In genomic region chr13:30004204-30004603, GRCh38 we compare ENCODE assay signal across 19 cellular contexts.
A peak's percentile ranks its signal among the peaks of the same experiment; 100 is the strongest.
DNase-seq lines count a peak whose midpoint lies in the region; ATAC-seq and TF ChIP-seq lines count a peak whose summit lies in the region.
"Had no signal": no experiment of that assay in that cellular context is flagged by ENCODE, and none has a peak within 500 bp of the region (broad histone marks: within the 10 kb centered on the region; RNA-seq: fewer than 3 reads in every experiment).

No MANE protein-coding gene starts in this region.

- peaks cover 6% of the 10 kb centered on the region for H3K27me3 Mint-ChIP-seq in activated CD8-positive, alpha-beta T cell treated with anti-CD3 and anti-CD28 coated beads, Interleukin-2, amount 10 ng/mL, durations not matched to agents 7 days and 5 days (ENCODE audit: low read depth)
- no peaks in the 10 kb centered on the region for H3K27me3 Mint-ChIP-seq in activated CD8-positive, alpha-beta T cell treated with anti-CD3 and anti-CD28 coated beads for 36 hours

- H3K9me3 Mint-ChIP-seq in activated CD8-positive, alpha-beta T cell treated with anti-CD3 and anti-CD28 coated beads, Interleukin-2, amount 10 ng/mL, durations not matched to agents 7 days and 5 days (ENCODE audit: insufficient read depth): no peaks in the 10 kb centered on the region
- no peaks in the 10 kb centered on the region for H3K9me3 Mint-ChIP-seq in activated CD8-positive, alpha-beta T cell treated with anti-CD3 and anti-CD28 coated beads for 36 hours
- H3K9me3 Mint-ChIP-seq: CD8-positive, alpha-beta memory T cell had no signal

- POLR2A ChIA-PET in activated CD8-positive, alpha-beta T cell treated with anti-CD3 and anti-CD28 coated beads, Interleukin-2, amount 10 ng/mL, durations not matched to agents 7 days and 5 days (lab: Charles Lee): interaction anchor here (1.7 kb wide), 1 partner anchor 69 kb away, joined by 8 read pairs; no protein-coding TSS in a partner anchor
- POLR2A ChIA-PET in activated CD8-positive, alpha-beta T cell treated with anti-CD3 and anti-CD28 coated beads for 36 hours (lab: Charles Lee): interaction anchor here (0.7 kb wide), 1 partner anchor 9 kb away, joined by 4 read pairs; no protein-coding TSS in a partner anchor

- H3K4me3 ChIP-seq in osteoblast (ENCODE audit: insufficient read depth, low read length): no peak overlapping the region
- no peak overlapping the region for H3K4me3 ChIP-seq in ovary
- H3K4me3 ChIP-seq: gastrocnemius medialis, left ventricle myocardium inferior, uterus had no signal

- no peak overlapping the region for H3K4me2 ChIP-seq in osteoblast (ENCODE audit: insufficient read depth, low read length)

- H3K9me3 ChIP-seq in osteoblast (ENCODE audit: low read depth, low read length) (no peaks in the 10 kb centered on the region), ovary (no peaks in the 10 kb centered on the region)
- H3K9me3 ChIP-seq: gastrocnemius medialis, left ventricle myocardium inferior, uterus had no signal

- in situ Hi-C loops in KBM-7 (cut with MboI; ENCODE audit: low pct_unique_long_range_greater_than_20kb, low sequenced_read_pairs): no loop called here

- CTCF ChIA-PET in activated CD8-positive, alpha-beta T cell treated with anti-CD3 and anti-CD28 coated beads, Interleukin-2, amount 10 ng/mL, durations not matched to agents 7 days and 5 days (lab: Charles Lee): interaction anchor here (0.8 to 1.9 kb wide), 8 partner anchors 9 to 158 kb away, joined by 3 to 6 read pairs (median 4); no protein-coding TSS in a partner anchor
- CTCF ChIA-PET in activated CD8-positive, alpha-beta T cell treated with anti-CD3 and anti-CD28 coated beads for 36 hours (lab: Charles Lee): interaction anchor here (1.0 kb wide), 1 partner anchor 15 kb away, joined by 3 read pairs; no protein-coding TSS in a partner anchor

- peaks cover 7% of the 10 kb centered on the region for H3K4me1 ChIP-seq in osteoblast (ENCODE audit: insufficient read depth, low read length)
- no peaks in the 10 kb centered on the region for H3K4me1 ChIP-seq in ovary (ENCODE audit: insufficient read depth)
- H3K4me1 ChIP-seq: gastrocnemius medialis, left ventricle myocardium inferior, uterus had no signal

- H4K20me1 ChIP-seq in osteoblast (ENCODE audit: insufficient read depth, low read length): no peaks in the 10 kb centered on the region

- no peak for TF ChIP-seq CTCF in activated CD8-positive, alpha-beta T cell treated with anti-CD3 and anti-CD28 coated beads for 36 hours (IDR thresholded peaks at IDR 0.05)
- TF ChIP-seq CTCF in VCaP (conservative IDR thresholded peaks at IDR 0.05) (no peak), osteoblast (IDR thresholded peaks at IDR 0.05; ENCODE audit: extremely low read depth, low read depth, low read length) (no peak), ovary (IDR thresholded peaks at IDR 0.05) (no peak)

- peak overlapping the region; percentile 55 for H3K27ac Mint-ChIP-seq in activated CD8-positive, alpha-beta T cell treated with anti-CD3 and anti-CD28 coated beads, Interleukin-2, amount 10 ng/mL, durations not matched to agents 7 days and 5 days
- no peak overlapping the region for H3K27ac Mint-ChIP-seq in activated CD8-positive, alpha-beta T cell treated with anti-CD3 and anti-CD28 coated beads for 36 hours

- TF ChIP-seq POLR2A in ovary (IDR thresholded peaks at IDR 0.05): no peak

- ATAC-seq in activated CD8-positive, alpha-beta T cell treated with anti-CD3 and anti-CD28 coated beads, Interleukin-2, amount 10 ng/mL, durations not matched to agents 7 days and 5 days: peak; percentile 53
- no peak for ATAC-seq in activated CD8-positive, alpha-beta T cell treated with anti-CD3 and anti-CD28 coated beads for 36 hours
- ATAC-seq in HG02642 (IDR thresholded peaks at IDR 0.05; ENCODE audit: poor library complexity, unreplicated experiment): no peak
- ATAC-seq: gastrocnemius medialis, sciatic nerve had no signal

- DNase-seq in activated CD8-positive, alpha-beta T cell treated with anti-CD3 and anti-CD28 coated beads, Interleukin-2, amount 10 ng/mL, durations not matched to agents 7 days and 5 days: no peak
- DNase-seq in activated CD8-positive, alpha-beta T cell treated with anti-CD3 and anti-CD28 coated beads for 36 hours: no peak
- DNase-seq in KBM-7 (peak; percentile 8), osteoblast (ENCODE audit: insufficient read length, low spot score, missing footprints) (no peak), ovary (no peak), NCI-H1417 treated with DMSO at 0.1 percent for 48 hours (lab: John Stamatoyannopoulos, UW) (no peak)
- DNase-seq: activated CD4-positive, CD25-positive, alpha-beta regulatory T cell; activated effector memory CD4-positive, alpha-beta T cell treated with anti-CD3 and anti-CD28 coated beads, Interleukin-2, amount 50 U/mL, for 16 hours; CD8-positive, alpha-beta memory T cell; gastrocnemius medialis; left ventricle myocardium inferior; NCI-H1105; NCI-H2171 treated with DMSO at 0.1 percent for 48 hours; NCI-H82; stimulated activated CD4-positive, alpha-beta T cell treated with anti-CD3 and anti-CD28 coated beads, Interleukin-1b, Interleukin-23, amount 100 ng/mL, for 48 hours; uterus had no signal

- no peaks in the 10 kb centered on the region for H3K27me3 ChIP-seq in osteoblast (ENCODE audit: insufficient read depth, low read length)
- H3K27me3 ChIP-seq in ovary: no peaks in the 10 kb centered on the region
- H3K27me3 ChIP-seq: gastrocnemius medialis, uterus had no signal

- H2AFZ ChIP-seq in osteoblast (ENCODE audit: low read length): peak overlapping the region; percentile 6

- no peaks in the 10 kb centered on the region for H3K79me2 ChIP-seq in osteoblast (ENCODE audit: insufficient read depth, low read length)

- TF ChIP-seq EP300 in ovary (IDR thresholded peaks at IDR 0.05): no peak

- H3K4me1 Mint-ChIP-seq in activated CD8-positive, alpha-beta T cell treated with anti-CD3 and anti-CD28 coated beads, Interleukin-2, amount 10 ng/mL, durations not matched to agents 7 days and 5 days (ENCODE audit: low read depth): peaks cover 36% of the 10 kb centered on the region
- H3K4me1 Mint-ChIP-seq in activated CD8-positive, alpha-beta T cell treated with anti-CD3 and anti-CD28 coated beads for 36 hours (ENCODE audit: low read depth): peaks cover 20% of the 10 kb centered on the region

- H3K27ac ChIP-seq in VCaP: peak overlapping the region; percentile 48; the same call in 1 of the 2 replicates
- H3K27ac ChIP-seq in osteoblast (ENCODE audit: low read depth, low read length): no peak overlapping the region
- no peak overlapping the region for H3K27ac ChIP-seq in ovary
- H3K27ac ChIP-seq: gastrocnemius medialis, left ventricle myocardium inferior, uterus had no signal

- H3K36me3 ChIP-seq in osteoblast (ENCODE audit: insufficient read depth, low read length) (no peaks in the 10 kb centered on the region), ovary (no peaks in the 10 kb centered on the region)
- H3K36me3 ChIP-seq: gastrocnemius medialis, left ventricle myocardium inferior, uterus had no signal

- no peaks in the 10 kb centered on the region for H3K36me3 Mint-ChIP-seq in activated CD8-positive, alpha-beta T cell treated with anti-CD3 and anti-CD28 coated beads, Interleukin-2, amount 10 ng/mL, durations not matched to agents 7 days and 5 days (ENCODE audit: low read depth)
- no peaks in the 10 kb centered on the region for H3K36me3 Mint-ChIP-seq in activated CD8-positive, alpha-beta T cell treated with anti-CD3 and anti-CD28 coated beads for 36 hours (ENCODE audit: low read depth)
- H3K36me3 Mint-ChIP-seq: CD8-positive, alpha-beta memory T cell had no signal

- no peak overlapping the region for H3K4me3 Mint-ChIP-seq in activated CD8-positive, alpha-beta T cell treated with anti-CD3 and anti-CD28 coated beads, Interleukin-2, amount 10 ng/mL, durations not matched to agents 7 days and 5 days
- H3K4me3 Mint-ChIP-seq in activated CD8-positive, alpha-beta T cell treated with anti-CD3 and anti-CD28 coated beads for 36 hours: no peak overlapping the region
- H3K4me3 Mint-ChIP-seq: CD8-positive, alpha-beta memory T cell had no signal

- intact Hi-C loops in activated CD8-positive, alpha-beta T cell treated with anti-CD3 and anti-CD28 coated beads for 36 hours (cut with micrococcal nuclease): no loop called here
- intact Hi-C loops in ovary (cut with DNase I): no loop called here
